Comparison of ENCODE assay signal across 8 cellular contexts in the genomic region with DNA sequence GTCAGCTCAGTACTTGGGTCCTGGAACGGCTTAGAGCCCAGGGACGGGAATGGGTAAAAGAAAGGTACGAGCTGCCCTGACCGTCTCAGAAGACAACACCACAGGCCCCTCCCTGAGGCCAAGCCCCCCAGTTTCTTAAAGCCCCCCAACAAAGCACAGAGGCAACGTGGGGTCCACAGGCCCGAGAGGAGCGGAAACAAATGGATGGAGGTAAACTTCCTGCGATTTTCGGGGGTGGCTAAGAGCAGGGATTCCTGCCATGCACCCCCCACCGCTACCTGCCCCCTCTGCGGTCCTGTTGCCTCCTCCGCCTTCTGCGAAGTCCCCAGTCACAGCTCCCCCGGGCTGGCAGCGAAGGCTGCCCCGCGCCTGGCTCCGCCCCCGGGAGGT. TPM values are rescaled to one million over a fixed set of nuclear protein-coding genes. Genes with fewer than 3 reads are reported as not detected.
DNase-seq lines count a peak whose midpoint lies in the region; ATAC-seq and TF ChIP-seq lines count a peak whose summit lies in the region.

No MANE protein-coding gene starts in this region.

- no peaks in the 10 kb centered on the region for H3K4me1 Mint-ChIP-seq in T-helper 2 cell treated with Interferon-gamma antibody and Interleukin-4, amounts not matched to agents 5 μg/mL and 100 μg/mL, for 36 hours (ENCODE audit: low read depth)
- H3K4me1 Mint-ChIP-seq in activated T-helper 17 cell treated with anti-CD3 and anti-CD28 coated beads, Interleukin-2, amount 50 U/mL, for 72 hours: peaks cover 7% of the 10 kb centered on the region

- ATAC-seq in activated T-helper 17 cell treated with anti-CD3 and anti-CD28 coated beads, Interleukin-2, amount 50 U/mL, for 72 hours (replicated peaks): no peak
- ATAC-seq in heart right ventricle: peak in 4 of 8 donors; percentile 38 to 70 (median 48)
- no peak for ATAC-seq in gastrocnemius medialis

- intact Hi-C loops in heart right ventricle (cut with DNase I) (no loop called here), gastrocnemius medialis (cut with DNase I; ENCODE audit: low total_unique reads) (no loop called here)

- no peak for TF ChIP-seq POLR2A in gastrocnemius medialis (IDR thresholded peaks at IDR 0.05)

- H3K4me1 ChIP-seq in heart right ventricle (peaks cover 0 to 47% (median 24%) of the 10 kb centered on the region in 9 donors), gastrocnemius medialis (peaks cover 15 to 50% of the 10 kb centered on the region in 2 donors)

- H3K36me3 ChIP-seq in heart right ventricle (no peaks in the 10 kb centered on the region), gastrocnemius medialis (no peaks in the 10 kb centered on the region)

- no peaks in the 10 kb centered on the region for H3K9me3 Mint-ChIP-seq in T-helper 2 cell treated with Interferon-gamma antibody and Interleukin-4, amounts not matched to agents 5 μg/mL and 100 μg/mL, for 36 hours
- no peaks in the 10 kb centered on the region for H3K9me3 Mint-ChIP-seq in activated T-helper 17 cell treated with anti-CD3 and anti-CD28 coated beads, Interleukin-2, amount 50 U/mL, for 72 hours

- TF ChIP-seq CTCF in heart right ventricle (IDR thresholded peaks at IDR 0.05): no peak
- no peak for TF ChIP-seq CTCF in gastrocnemius medialis (IDR thresholded peaks at IDR 0.05 in 4 of 5, conservative IDR thresholded peaks at IDR 0.05 in 1 of 5)

- peaks cover 0 to 2% (median 0%) of the 10 kb centered on the region in 11 donors for H3K9me3 ChIP-seq in heart right ventricle
- H3K9me3 ChIP-seq in gastrocnemius medialis: no peaks in the 10 kb centered on the region

- H3K4me3 Mint-ChIP-seq in T-helper 2 cell treated with Interferon-gamma antibody and Interleukin-4, amounts not matched to agents 5 μg/mL and 100 μg/mL, for 36 hours: peak overlapping the region; percentile 50
- H3K4me3 Mint-ChIP-seq in activated T-helper 17 cell treated with anti-CD3 and anti-CD28 coated beads, Interleukin-2, amount 50 U/mL, for 72 hours: peak overlapping the region; percentile 41

- peak overlapping the region; percentile 57 to 80 (median 74) for H3K4me3 ChIP-seq in heart right ventricle
- peak overlapping the region; percentile 75 to 87 (median 79) for H3K4me3 ChIP-seq in gastrocnemius medialis

- H3K27me3 ChIP-seq in heart right ventricle (peaks cover 0 to 41% (median 14%) of the 10 kb centered on the region in 7 donors), gastrocnemius medialis (no peaks in the 10 kb centered on the region)

- H3K27me3 Mint-ChIP-seq in T-helper 2 cell treated with Interferon-gamma antibody and Interleukin-4, amounts not matched to agents 5 μg/mL and 100 μg/mL, for 36 hours (ENCODE audit: low read depth): peaks cover 16% of the 10 kb centered on the region
- peaks cover 20% of the 10 kb centered on the region for H3K27me3 Mint-ChIP-seq in activated T-helper 17 cell treated with anti-CD3 and anti-CD28 coated beads, Interleukin-2, amount 50 U/mL, for 72 hours

- no peak overlapping the region for H3K27ac Mint-ChIP-seq in T-helper 2 cell treated with Interferon-gamma antibody and Interleukin-4, amounts not matched to agents 5 μg/mL and 100 μg/mL, for 36 hours
- no peak overlapping the region for H3K27ac Mint-ChIP-seq in activated T-helper 17 cell treated with anti-CD3 and anti-CD28 coated beads, Interleukin-2, amount 50 U/mL, for 72 hours

- WGBS in heart right ventricle, 2 donors: 4 to 6% methylated on average over 19 of the region's 19 CpGs

- H3K36me3 Mint-ChIP-seq in T-helper 2 cell treated with Interferon-gamma antibody and Interleukin-4, amounts not matched to agents 5 μg/mL and 100 μg/mL, for 36 hours (ENCODE audit: low read depth): no peaks in the 10 kb centered on the region
- no peaks in the 10 kb centered on the region for H3K36me3 Mint-ChIP-seq in activated T-helper 17 cell treated with anti-CD3 and anti-CD28 coated beads, Interleukin-2, amount 50 U/mL, for 72 hours (ENCODE audit: low read depth)

- in situ Hi-C loops in gastrocnemius medialis (cut with MboI; ENCODE audit: low sequenced_read_pairs in 4 of 4): no loop called here

- H3K27ac ChIP-seq in heart right ventricle (peak overlapping the region in 9 of 10 donors; percentile 64 to 85 (median 81)), gastrocnemius medialis (peak overlapping the region; percentile 77 to 88 (median 84))

- no peak for DNase-seq in T-helper 2 cell treated with Interferon-gamma antibody and Interleukin-4, amounts not matched to agents 5 μg/mL and 100 μg/mL, for 36 hours (ENCODE audit: low spot score)
- no peak for DNase-seq in T-helper 2 cell
- peak in 1 of 2 donors; percentile 69 for DNase-seq in heart right ventricle
- DNase-seq in gastrocnemius medialis: peak in 1 of 2 donors; percentile 26
- no peak for DNase-seq in cortex of kidney (lab: John Stamatoyannopoulos, UW)
- DNase-seq in COR-L47 (lab: John Stamatoyannopoulos, UW): no peak
- DNase-seq in CD1c-positive myeloid dendritic cell (ENCODE audit: extremely low spot score): no peak

RNA-seq across cellular contexts. Expression of a gene that starts 48.2 kb away (rescaled TPM):
- 1 to 10 TPM in 1 of 2 donors, under 1 TPM in 1; 0.04 to 3.2 TPM for total RNA-seq in activated T-helper 17 cell treated with anti-CD3 and anti-CD28 coated beads, Interleukin-2, amount 50 U/mL, for 72 hours
- total RNA-seq in heart right ventricle (10 to 100 TPM; 25.5 to 74.7 (median 33.1) TPM), gastrocnemius medialis (10 to 100 TPM; 21.1 to 68.5 (median 42.3) TPM)
- polyA plus RNA-seq in heart right ventricle: 10 to 100 TPM in 1 of 2 donors, 1 to 10 TPM in 1; 4.9 to 20.2 TPM

Comparison
In these comparisons a context has a peak if more than half of its experiments do, and no peak if none do; other contexts are left out.
1. RNA of a gene that starts 48.2 kb away (total RNA-seq): 21.1 to 68.5 TPM in gastrocnemius medialis and 25.5 to 74.7 TPM in heart right ventricle; 0.04 to 3.2 TPM in activated T-helper 17 cell treated with anti-CD3 and anti-CD28 coated beads, Interleukin-2, amount 50 U/mL, for 72 hours; every median in the first group is over 4 times any median in the second.